In genomic region chr1:197027359-197027758, GRCh38 we compare ENCODE assay signal across 20 cellular contexts. TPM values are rescaled to one million over a fixed set of nuclear protein-coding genes. Genes with fewer than 3 reads are reported as not detected.
DNase-seq lines count a peak whose midpoint lies in the region; ATAC-seq and TF ChIP-seq lines count a peak whose summit lies in the region.
"Had no signal": no experiment of that assay in that cellular context is flagged by ENCODE, and none has a peak within 500 bp of the region (broad histone marks: within the 10 kb centered on the region; RNA-seq: fewer than 3 reads in every experiment).

No MANE protein-coding gene starts in this region.

- H2AFZ ChIP-seq in PC-3 (ENCODE audit: low read length), result no peak overlapping the region

- POLR2A ChIA-PET in PC-3 (lab: Charles Lee; ENCODE audit: unreplicated experiment), result no interaction called here

- no peak overlapping the region for H3K4me3 Mint-ChIP-seq in type B pancreatic cell
- H3K4me3 Mint-ChIP-seq: CD14-positive monocyte had no signal

- intact Hi-C loops in PC-3 (cut with micrococcal nuclease), result loop anchor here (5.0 kb wide), 1 partner anchor 105 kb away; no protein-coding TSS in a partner anchor

- H3K36me3 Mint-ChIP-seq in type B pancreatic cell, result no peaks in the 10 kb centered on the region
- H3K36me3 Mint-ChIP-seq: CD14-positive monocyte had no signal

- CTCF ChIA-PET in PC-3 (lab: Charles Lee), result no interaction called here

- H3K4me1 Mint-ChIP-seq in type B pancreatic cell (ENCODE audit: unreplicated experiment), result no peaks in the 10 kb centered on the region
- H3K4me1 Mint-ChIP-seq: CD14-positive monocyte had no signal

- no TSS peak for BruUV-seq in PC-3 (replicated peaks; lab: Mats Ljungman, UMichigan)

- DNase-seq in COLO668 (lab: John Stamatoyannopoulos, UW; ENCODE audit: unreplicated experiment), result peak; percentile 45
- peak; percentile 6 for DNase-seq in ELR (ENCODE audit: low read depth)
- peak; percentile 59 for DNase-seq in PC-3
- no peak for DNase-seq in foreskin keratinocyte
- no peak for DNase-seq in type B pancreatic cell (ENCODE audit: extremely low spot score, unreplicated experiment)
- no peak for DNase-seq in KBM-7
- no peak for DNase-seq in NCI-H748 treated with DMSO at 0.1 percent for 48 hours (lab: John Stamatoyannopoulos, UW)
- DNase-seq in activated CD4-positive, CD25-positive, alpha-beta regulatory T cell (lab: John Stamatoyannopoulos, UW), result no peak
- DNase-seq: COR-L47; Karpas-422; NCI-H187; NCI-H226; NCI-H69; NK-92 treated with Interleukin-12 subunit alpha and Interleukin-12 subunit beta, amount 100 ng/mL, for 24 hours; RPMI8226 had no signal

- TF ChIP-seq CTCF in PC-3 (conservative IDR thresholded peaks at IDR 0.05; ENCODE audit: low read depth, low read length), result no peak
- TF ChIP-seq CTCF in foreskin keratinocyte (conservative IDR thresholded peaks at IDR 0.05), result no peak
- TF ChIP-seq CTCF in type B pancreatic cell (conservative IDR thresholded peaks at IDR 0.05), result no peak

- H3K36me3 ChIP-seq in PC-3 (ENCODE audit: low read depth, low read length), result no peaks in the 10 kb centered on the region
- H3K36me3 ChIP-seq: SJSA1 had no signal

- in situ Hi-C loops in KBM-7 (cut with MboI; ENCODE audit: low pct_unique_long_range_greater_than_20kb, low sequenced_read_pairs), result no loop called here

- no peak overlapping the region for H3K4me3 ChIP-seq in PC-3 (ENCODE audit: low read length)
- H3K4me3 ChIP-seq: SJSA1 had no signal

- H3K27ac Mint-ChIP-seq in type B pancreatic cell, result no peak overlapping the region
- H3K27ac Mint-ChIP-seq: CD14-positive monocyte had no signal

- H4K20me1 ChIP-seq in PC-3 (ENCODE audit: low read length), result no peaks in the 10 kb centered on the region

- 0 out of 2 replicates have a peak overlapping the region, but pooled peaks have one; percentile 26 for H3K4me2 ChIP-seq in PC-3 (ENCODE audit: low read length)

- H3K27ac ChIP-seq in PC-3 (ENCODE audit: low read length) (no peak overlapping the region), foreskin keratinocyte (no peak overlapping the region)
- H3K27ac ChIP-seq: SJSA1 had no signal

- H3K79me2 ChIP-seq in PC-3 (ENCODE audit: low read length), result no peaks in the 10 kb centered on the region

- no peak overlapping the region for H3K9ac ChIP-seq in PC-3 (ENCODE audit: low read length)

- H3K9me3 ChIP-seq in PC-3 (ENCODE audit: low read length), result no peaks in the 10 kb centered on the region
- H3K9me3 ChIP-seq: SJSA1 had no signal

- no peaks in the 10 kb centered on the region for H3K9me3 Mint-ChIP-seq in type B pancreatic cell

- H3K27me3 ChIP-seq in PC-3 (ENCODE audit: low read length) (no peaks in the 10 kb centered on the region), foreskin keratinocyte (no peaks in the 10 kb centered on the region)
- H3K27me3 ChIP-seq: SJSA1 had no signal

- H3K4me1 ChIP-seq in PC-3 (ENCODE audit: insufficient read depth, low read length) (peaks cover 6% of the 10 kb centered on the region; the same call in 1 of the 2 replicates), foreskin keratinocyte (no peaks in the 10 kb centered on the region)
- H3K4me1 ChIP-seq: SJSA1 had no signal

- H3K27me3 Mint-ChIP-seq in type B pancreatic cell, result no peaks in the 10 kb centered on the region

- no peaks in the 10 kb centered on the region for H3K9me2 ChIP-seq in PC-3 (replicated peaks; ENCODE audit: low read length)

- no peaks in the 10 kb centered on the region for H3F3A ChIP-seq in PC-3 (ENCODE audit: low read length, unreplicated experiment)

- ATAC-seq in PC-3 (peak; percentile 96), foreskin keratinocyte (peak; percentile 18)

RNA-seq across cellular contexts. Expression of gene F13B, which starts 39.7 kb away (rescaled TPM):
- total RNA-seq in PC-3 (2014; rRNA removed), result not detected in 2 replicates
- not detected in 2 replicates for total RNA-seq in foreskin keratinocyte
- not detected in 2 replicates for polyA plus RNA-seq in foreskin keratinocyte
- total RNA-seq in type B pancreatic cell (ENCODE audit: low replicate concordance), result 0.48 and 0.93 TPM in 2 replicates
- total RNA-seq: A673, G401, OCI-LY7, SJSA1 had no signal
- polyA plus RNA-seq: CD14-positive monocyte had no signal

RNA-seq across cellular contexts. Expression of gene CFHR5, which starts 50.0 kb away (rescaled TPM):
- total RNA-seq in PC-3 (2014; rRNA removed), result not detected in 2 replicates
- total RNA-seq in foreskin keratinocyte, result not detected in 2 replicates
- not detected in 2 replicates for polyA plus RNA-seq in foreskin keratinocyte
- not detected in 2 replicates for total RNA-seq in type B pancreatic cell (ENCODE audit: low replicate concordance)
- total RNA-seq: A673, G401, OCI-LY7, SJSA1 had no signal
- polyA plus RNA-seq: CD14-positive monocyte had no signal

Comparison
In these comparisons a context has a peak if more than half of its experiments do, and no peak if none do; other contexts are left out.
1. DNase-seq: peak in COLO668 (single experiment), ELR (single experiment) and PC-3 (single experiment); none in foreskin keratinocyte (0 of 2), type B pancreatic cell (single experiment), KBM-7 (single experiment), NCI-H748 treated with DMSO at 0.1 percent for 48 hours (single experiment) and activated CD4-positive, CD25-positive, alpha-beta regulatory T cell (0 of 4).